In genomic region chr1:71081697-71082080, GRCh38 we compare ENCODE assay signal across 8 cellular contexts. TPM values are rescaled to one million over a fixed set of nuclear protein-coding genes. Genes with fewer than 3 reads are reported as not detected.
A peak's percentile ranks its signal among the peaks of the same experiment; 100 is the strongest.
DNase-seq lines count a peak whose midpoint lies in the region; ATAC-seq and TF ChIP-seq lines count a peak whose summit lies in the region.

No MANE protein-coding gene starts in this region.

- H3K36me3 ChIP-seq in neutrophil: peaks cover 16% of the 10 kb centered on the region

- H3K9me3 Mint-ChIP-seq in T-cell: peaks cover 0 to 4% (median 3%) of the 10 kb centered on the region in 3 donors

- no peak for ATAC-seq in T-cell (replicated peaks in 1 of 4)
- ATAC-seq in GM18873 (IDR thresholded peaks at IDR 0.05; ENCODE audit: low FRiP score, unreplicated experiment): no peak

- peaks cover 8% of the 10 kb centered on the region for H3K36me3 Mint-ChIP-seq in T-cell

- peaks cover 42% of the 10 kb centered on the region for H3K27me3 ChIP-seq in neutrophil

- no peak for TF ChIP-seq CTCF in epithelial cell of esophagus (IDR thresholded peaks at IDR 0.05; ENCODE audit: insufficient read depth, low read depth, low read length, missing control alignments)
- TF ChIP-seq CTCF in neutrophil (IDR thresholded peaks at IDR 0.05): no peak

- DNase-seq in T-cell (peak in 2 of 34 experiments; percentile 1 to 4), epithelial cell of esophagus (ENCODE audit: low read depth) (no peak), NCI-H146 (lab: John Stamatoyannopoulos, UW) (no peak), COR-L47 (lab: John Stamatoyannopoulos, UW) (no peak)
- DNase-seq in stimulated activated naive CD4-positive, alpha-beta T cell treated with Interleukin-2 at 50 U/mL for 16 hours (lab: John Stamatoyannopoulos, UW): no peak

- H3K27ac Mint-ChIP-seq in T-cell: peak overlapping the region; percentile 67 to 100

- H3K4me1 Mint-ChIP-seq in T-cell: peaks cover 24 to 35% (median 30%) of the 10 kb centered on the region in 3 donors

- peak overlapping the region; percentile 69 to 95 (median 89) for H3K4me3 Mint-ChIP-seq in T-cell

- CTCF ChIA-PET in T-cell (lab: Charles Lee): interaction anchor here in 1 of 2 donors (0.6 to 1.5 kb wide), 7 partner anchors 11 to 876 kb away, joined by 3 to 13 read pairs (median 6); partner anchors contain the start of genes ANKRD13C, LRRC40 and SRSF11

- H3K27ac ChIP-seq in neutrophil: peak overlapping the region; percentile 91

- H3K9me3 ChIP-seq in neutrophil: no peaks in the 10 kb centered on the region

- POLR2A ChIA-PET in T-cell (lab: Charles Lee): interaction anchor here in 1 of 2 donors (0.8 to 1.5 kb wide), 4 partner anchors 9 to 876 kb away, joined by 4 to 13 read pairs (median 4); partner anchors contain the start of genes ANKRD13C and LRRC40

- H3K4me1 ChIP-seq in neutrophil (ENCODE audit: control insufficient read depth in 1 of 2, insufficient read depth in 1 of 2, low read depth in 1 of 2, low read length in 1 of 2): peaks cover 16 to 25% of the 10 kb centered on the region in 2 experiments

- H3K27me3 Mint-ChIP-seq in T-cell: peaks cover 20 to 23% of the 10 kb centered on the region in 2 donors

- H3K4me3 ChIP-seq in GM08714 (ENCODE audit: low read length) (peak overlapping the region; percentile 98), epithelial cell of esophagus (ENCODE audit: low read length) (peak overlapping the region; percentile 98), neutrophil (ENCODE audit: low read depth in 1 of 2, low read length in 1 of 2) (peak overlapping the region; percentile 76 to 93)

RNA-seq across cellular contexts. Expression of gene ZRANB2, which starts 0.9 kb away (rescaled TPM):
- total RNA-seq in T-cell: 100 to 1,000 TPM in 4 of 5 donors, 10 to 100 TPM in 1; 93.0 to 133 (median 127) TPM

RNA-seq across cellular contexts. Expression of gene PTGER3, which starts 34.1 kb away (rescaled TPM):
- total RNA-seq in T-cell: under 1 TPM in 4 of 5 donors, not detected in 1; 0.10 to 0.53 (median 0.31) TPM
